Comparison of ENCODE assay signal across 1 cellular context in genomic region chr1:203304919-203305808, GRCh38.
TF ChIP-seq lines count a peak whose summit lies in the region.

TSS of gene BTG2 (plus strand) at chr1:203305519. CDS start at chr1:203305607, 88 bp downstream.

TF ChIP-seq in HEK293, 187 proteins besides CTCF, POLR2A, EP300 and RAD21 (continued from another document):
- TF ChIP-seq ATF2 (tag by site-specific recombination; IDR thresholded peaks at IDR 0.05; ENCODE audit: low read depth), result peak; percentile 37; the same call in 1 of the 2 replicates
- peak; percentile 57 for TF ChIP-seq SP2 (tag by site-specific recombination; IDR thresholded peaks at IDR 0.05)
- TF ChIP-seq ZNF600 (tag by site-specific recombination; IDR thresholded peaks at IDR 0.05), result peak; percentile 22; the same call in 1 of the 2 replicates
- no peak for TF ChIP-seq ZNF623 (tag by site-specific recombination; IDR thresholded peaks at IDR 0.05)
- no peak for TF ChIP-seq ZNF529 (tag by site-specific recombination; IDR thresholded peaks at IDR 0.05; ENCODE audit: insufficient replicate concordance)
- no peak for TF ChIP-seq ZNF138 (tag by site-specific recombination; IDR thresholded peaks at IDR 0.05; ENCODE audit: borderline replicate concordance)
- TF ChIP-seq ZNF148 (tag by site-specific recombination; IDR thresholded peaks at IDR 0.05; ENCODE audit: borderline replicate concordance), result no peak
- TF ChIP-seq GLIS2 (tag by site-specific recombination; IDR thresholded peaks at IDR 0.05), result peak; percentile 95
- TF ChIP-seq KLF9 (tag by site-specific recombination; IDR thresholded peaks at IDR 0.05; ENCODE audit: low read depth), result no peak; the same call in 1 of the 2 replicates
- no peak for TF ChIP-seq ZNF280C (tag by site-specific recombination; IDR thresholded peaks at IDR 0.05)
- TF ChIP-seq ZNF114 (tag by site-specific recombination; IDR thresholded peaks at IDR 0.05), result no peak
- no peak for TF ChIP-seq ZNF16 (tag by site-specific recombination; IDR thresholded peaks at IDR 0.05; ENCODE audit: low read depth)
- TF ChIP-seq ZBTB17 (tag by site-specific recombination; IDR thresholded peaks at IDR 0.05), result peak; percentile 49
- peak; percentile 81 for TF ChIP-seq HIC1 (tag by site-specific recombination; IDR thresholded peaks at IDR 0.05)
- TF ChIP-seq PRDM1 (tag by site-specific recombination; IDR thresholded peaks at IDR 0.05), result no peak
- no peak for TF ChIP-seq OSR2 (tag by site-specific recombination; IDR thresholded peaks at IDR 0.05)
- 0 out of 2 replicates have a peak, but pooled peaks have one; percentile 18 for TF ChIP-seq ZNF596 (tag by site-specific recombination; IDR thresholded peaks at IDR 0.05)
- TF ChIP-seq ZNF501 (tag by site-specific recombination; IDR thresholded peaks at IDR 0.05), result peak; percentile 74
- TF ChIP-seq ZNF660 (tag by site-specific recombination; IDR thresholded peaks at IDR 0.05), result peak; percentile 73
- TF ChIP-seq ZNF2 (tag by site-specific recombination; IDR thresholded peaks at IDR 0.05), result peak; percentile 71; the same call in 1 of the 2 replicates
- no peak for TF ChIP-seq ZNF433 (tag by site-specific recombination; IDR thresholded peaks at IDR 0.05; ENCODE audit: low read depth)
- TF ChIP-seq MEIS1 (CRISPR knock-in tag; IDR thresholded peaks at IDR 0.05; ENCODE audit: borderline replicate concordance), result no peak
- no peak for TF ChIP-seq ZNF140 (tag by site-specific recombination; IDR thresholded peaks at IDR 0.05)
- TF ChIP-seq ZBTB26 (tag by site-specific recombination; optimal IDR thresholded peaks at IDR 0.05), result peak; percentile 89
- TF ChIP-seq ZNF692 (tag by site-specific recombination; IDR thresholded peaks at IDR 0.05), result peak; percentile 77
- no peak for TF ChIP-seq ZNF555 (tag by site-specific recombination; conservative IDR thresholded peaks at IDR 0.05)
- TF ChIP-seq ZNF585B (tag by site-specific recombination; IDR thresholded peaks at IDR 0.05), result no peak
- no peak for TF ChIP-seq ZNF214 (tag by site-specific recombination; IDR thresholded peaks at IDR 0.05; ENCODE audit: borderline replicate concordance)
- no peak for TF ChIP-seq ZNF658 (tag by site-specific recombination; IDR thresholded peaks at IDR 0.05)
- no peak for TF ChIP-seq ZNF155 (tag by site-specific recombination; IDR thresholded peaks at IDR 0.05)
- TF ChIP-seq ZNF510 (tag by site-specific recombination; IDR thresholded peaks at IDR 0.05; ENCODE audit: insufficient replicate concordance), result no peak
- TF ChIP-seq ZSCAN5A (tag by site-specific recombination; IDR thresholded peaks at IDR 0.05), result 0 out of 2 replicates have a peak, but pooled peaks have one; percentile 64
- no peak for TF ChIP-seq SALL2 (tag by site-specific recombination; IDR thresholded peaks at IDR 0.05; ENCODE audit: borderline replicate concordance)
- TF ChIP-seq HOXC10 (CRISPR knock-in tag; IDR thresholded peaks at IDR 0.05), result no peak
- no peak for TF ChIP-seq ZNF404 (tag by site-specific recombination; IDR thresholded peaks at IDR 0.05)
- TF ChIP-seq KLF1 (tag by site-specific recombination; IDR thresholded peaks at IDR 0.05), result peak; percentile 9; the same call in 1 of the 2 replicates
- no peak; the same call in 1 of the 2 replicates for TF ChIP-seq IKZF3 (tag by site-specific recombination; IDR thresholded peaks at IDR 0.05)
- no peak for TF ChIP-seq ZNF202 (tag by site-specific recombination; IDR thresholded peaks at IDR 0.05; ENCODE audit: borderline replicate concordance)
- TF ChIP-seq ZNF18 (tag by site-specific recombination; IDR thresholded peaks at IDR 0.05), result no peak
- 0 out of 2 replicates have a peak, but pooled peaks have one; percentile 35 for TF ChIP-seq ZNF792 (tag by site-specific recombination; IDR thresholded peaks at IDR 0.05)
- no peak for TF ChIP-seq ZNF223 (tag by site-specific recombination; IDR thresholded peaks at IDR 0.05)
- peak; percentile 82 for TF ChIP-seq ZBTB8A (tag by site-specific recombination; IDR thresholded peaks at IDR 0.05)
- no peak for TF ChIP-seq ZNF302 (tag by site-specific recombination; IDR thresholded peaks at IDR 0.05; ENCODE audit: low read depth)
- no peak; the same call in 1 of the 2 replicates for TF ChIP-seq ZNF341 (tag by site-specific recombination; IDR thresholded peaks at IDR 0.05; ENCODE audit: low read depth)
- peak; percentile 57 for TF ChIP-seq ZNF561 (tag by site-specific recombination; IDR thresholded peaks at IDR 0.05; ENCODE audit: borderline replicate concordance)
- TF ChIP-seq ZNF544 (tag by site-specific recombination; IDR thresholded peaks at IDR 0.05), result no peak
- no peak for TF ChIP-seq ZNF146 (tag by site-specific recombination; IDR thresholded peaks at IDR 0.05)
